In the genomic region with DNA sequence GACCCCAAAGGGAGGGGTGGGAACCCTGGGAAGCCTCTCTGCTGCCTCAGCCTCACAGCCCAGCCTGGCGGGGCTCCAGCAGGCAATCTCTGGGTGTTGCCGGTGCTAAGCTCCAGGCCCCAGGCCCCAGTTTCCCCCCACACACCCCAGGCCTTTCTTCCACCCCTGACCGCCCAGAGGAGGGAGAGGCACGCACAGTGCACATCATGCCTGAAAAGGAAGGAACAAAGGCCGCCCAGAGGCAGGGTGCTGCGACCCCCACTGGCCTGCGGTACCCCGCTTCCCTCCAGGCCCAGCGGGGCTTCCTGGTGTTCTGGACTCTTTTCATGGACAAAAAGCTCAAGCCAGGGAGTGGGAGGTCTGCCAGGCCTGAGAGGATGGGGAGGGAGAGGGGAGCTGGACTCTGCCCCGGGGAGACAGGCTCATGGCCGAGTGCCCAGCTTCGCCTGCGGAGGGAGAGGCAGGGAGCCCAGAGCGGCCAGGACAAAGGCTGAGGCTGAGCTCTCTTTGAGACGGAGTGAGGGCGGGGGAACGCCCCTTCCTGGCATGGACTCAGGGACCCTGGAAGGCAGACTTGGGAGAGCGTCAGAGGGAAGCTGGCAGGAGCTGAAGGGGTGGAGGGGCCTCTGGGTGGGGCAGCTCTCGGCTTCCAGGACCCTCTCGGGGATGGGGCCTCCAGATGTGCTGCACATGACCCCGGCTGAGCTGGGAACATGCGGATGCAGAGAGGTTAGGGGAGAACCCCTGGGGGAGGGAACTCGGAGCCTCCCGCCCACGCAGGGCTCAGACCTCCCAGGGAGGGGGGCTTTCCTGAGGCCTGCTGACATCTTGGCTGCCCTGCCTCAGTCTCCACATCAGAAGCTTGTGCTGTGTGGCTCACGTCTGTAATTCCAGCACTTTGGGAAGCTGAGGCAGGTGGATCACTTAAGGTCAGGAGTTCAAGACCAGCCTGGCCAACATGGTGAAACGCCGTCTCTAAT, we compare ENCODE assay signal across 8 cellular contexts. TPM values are rescaled to one million over a fixed set of nuclear protein-coding genes. Genes with fewer than 3 reads are reported as not detected.
DNase-seq lines count a peak whose midpoint lies in the region; ATAC-seq and TF ChIP-seq lines count a peak whose summit lies in the region.

No MANE protein-coding gene starts in this region.

- intact Hi-C loops in HCT116 (cut with micrococcal nuclease) = no loop called here

- H3K9me3 ChIP-seq in HCT116 (ENCODE audit: control insufficient read depth in 1 of 2, insufficient read depth in 1 of 2, low read depth in 1 of 2, low read length in 2 of 2) (no peaks in the 10 kb centered on the region), skeletal muscle tissue (ENCODE audit: control insufficient read depth in 3 of 3, low read length in 3 of 3) (no peaks in the 10 kb centered on the region), MM.1S (replicated peaks; ENCODE audit: insufficient read depth, low read length) (no peaks in the 10 kb centered on the region)

- no peaks in the 10 kb centered on the region for H4K20me1 ChIP-seq in HCT116 (ENCODE audit: insufficient read depth)
- no peaks in the 10 kb centered on the region for H4K20me1 ChIP-seq in MM.1S (ENCODE audit: insufficient read depth, low read length)

- no peak for DNase-seq in HCT116 (ENCODE audit: low read depth, low spot score)
- peak; percentile 96 for DNase-seq in astrocyte of the hippocampus (ENCODE audit: low read depth, low spot score)
- DNase-seq in hypothalamus (lab: John Stamatoyannopoulos, UW) = peak in 50 of 51 donors; percentile 45 to 98 (median 92)
- no peak for DNase-seq in GDM1 (lab: John Stamatoyannopoulos, UW)
- DNase-seq in effector CD4-positive, alpha-beta T cell = no peak
- DNase-seq in MM.1S = no peak

- no peaks in the 10 kb centered on the region for H3F3A ChIP-seq in MM.1S (ENCODE audit: insufficient read depth, low read length)

- BruUV-seq in HCT116 (replicated peaks; lab: Mats Ljungman, UMichigan) = no TSS peak

- ATAC-seq in HCT116 (no peak), GM18861 (IDR thresholded peaks at IDR 0.05; ENCODE audit: unreplicated experiment) (no peak)

- no peaks in the 10 kb centered on the region for H3K9me2 ChIP-seq in HCT116 (ENCODE audit: insufficient read depth)
- no peaks in the 10 kb centered on the region for H3K9me2 ChIP-seq in MM.1S (replicated peaks; ENCODE audit: insufficient read depth, low read length)

- H2AFZ ChIP-seq in HCT116 (ENCODE audit: low read depth, low read length, poor library complexity, severe bottlenecking) (no peak overlapping the region), MM.1S (ENCODE audit: low read length) (no peak overlapping the region)

- H3K9ac ChIP-seq in HCT116 (ENCODE audit: low read length) (peak overlapping the region; percentile 66), skeletal muscle tissue (ENCODE audit: low read depth in 1 of 3, low read length in 3 of 3) (peak overlapping the region in 1 of 3 donors; percentile 50), MM.1S (ENCODE audit: low read length) (no peak overlapping the region)

- RAD21 ChIA-PET in HCT116 (lab: Charles Lee; ENCODE audit: low non-redundant PET in 1 of 2, low total read pairs in 2 of 2, uncharacterized antibody in 2 of 2, unreplicated experiment in 2 of 2) = no interaction called here

- TF ChIP-seq CTCF in HCT116 (IDR thresholded peaks at IDR 0.05 in 2 of 3, conservative IDR thresholded peaks at IDR 0.05 in 1 of 3; ENCODE audit: borderline replicate concordance in 1 of 3, insufficient read depth in 1 of 3, low read depth in 2 of 3, low read length in 2 of 3) (no peak), MM.1S (IDR thresholded peaks at IDR 0.05; ENCODE audit: low read length) (no peak)

- H3K79me2 ChIP-seq in HCT116 (ENCODE audit: insufficient read depth, low read length) (no peaks in the 10 kb centered on the region), MM.1S (ENCODE audit: low read length) (no peaks in the 10 kb centered on the region)

- POLR2A ChIA-PET in HCT116 (lab: Charles Lee) = interaction anchor here (1.4 to 1.5 kb wide), 2 partner anchors 8 to 13 kb away, joined by 4 read pairs; no protein-coding TSS in a partner anchor

- H3K27me3 ChIP-seq in HCT116 (ENCODE audit: insufficient read depth, low read length) = no peaks in the 10 kb centered on the region
- peaks cover 38 to 51% (median 50%) of the 10 kb centered on the region in 3 donors for H3K27me3 ChIP-seq in skeletal muscle tissue (ENCODE audit: control insufficient read depth in 3 of 3, insufficient read depth in 3 of 3, low read length in 3 of 3)
- H3K27me3 ChIP-seq in MM.1S (replicated peaks; ENCODE audit: insufficient read depth, low read length) = peaks cover 71% of the 10 kb centered on the region

- H3K4me3 ChIP-seq in HCT116 (replicated peaks in 1 of 2; ENCODE audit: low read depth in 1 of 2, low read length in 2 of 2) (no peak overlapping the region), skeletal muscle tissue (ENCODE audit: low read length in 3 of 3) (peak overlapping the region in 1 of 3 donors; percentile 35), MM.1S (ENCODE audit: low read length) (no peak overlapping the region)

- no peak for TF ChIP-seq POLR2A in HCT116 (IDR thresholded peaks at IDR 0.05; ENCODE audit: borderline replicate concordance, extremely low read depth, insufficient read depth, insufficient read length)

- peaks cover 22 to 40% of the 10 kb centered on the region in 2 experiments for H3K4me1 ChIP-seq in HCT116 (ENCODE audit: control insufficient read depth in 1 of 2, insufficient read depth in 2 of 2, low read length in 2 of 2)
- H3K4me1 ChIP-seq in skeletal muscle tissue (ENCODE audit: control insufficient read depth in 3 of 3, insufficient read depth in 3 of 3, low read length in 3 of 3) = peaks cover 20 to 29% (median 22%) of the 10 kb centered on the region in 3 donors
- H3K4me1 ChIP-seq in MM.1S (ENCODE audit: low read length) = no peaks in the 10 kb centered on the region

- no peaks in the 10 kb centered on the region for H3K36me3 ChIP-seq in HCT116 (ENCODE audit: control insufficient read depth in 1 of 2, insufficient read depth in 2 of 2, low read length in 2 of 2)
- no peaks in the 10 kb centered on the region for H3K36me3 ChIP-seq in skeletal muscle tissue (ENCODE audit: control insufficient read depth in 3 of 3, insufficient read depth in 3 of 3, low read length in 3 of 3)
- no peaks in the 10 kb centered on the region for H3K36me3 ChIP-seq in MM.1S (replicated peaks; ENCODE audit: insufficient read depth, low read length)

- TF ChIP-seq RAD21 in HCT116 (IDR thresholded peaks at IDR 0.05; ENCODE audit: low read depth) = no peak

- CTCF ChIA-PET in HCT116 (lab: Charles Lee) = interaction anchor here (1.1 to 4.3 kb wide), 5 partner anchors 8 to 213 kb away, joined by 3 to 22 read pairs (median 10); partner anchors contain the start of genes AJM1 and NPDC1

- H3K27ac ChIP-seq in HCT116 (ENCODE audit: low read depth, low read length) (peak overlapping the region; percentile 85; the same call in 1 of the 2 replicates), skeletal muscle tissue (ENCODE audit: low read depth, low read length) (peak overlapping the region; percentile 56), MM.1S (ENCODE audit: low read length) (no peak overlapping the region)

- H3K4me2 ChIP-seq in HCT116 (ENCODE audit: low read length) = peak overlapping the region; percentile 95
- no peak overlapping the region for H3K4me2 ChIP-seq in MM.1S (ENCODE audit: low read depth, low read length)

TF ChIP-seq in HCT116, 20 proteins besides CTCF, POLR2A, EP300 and RAD21 (continues in another document):
- TF ChIP-seq, protein P1, sequence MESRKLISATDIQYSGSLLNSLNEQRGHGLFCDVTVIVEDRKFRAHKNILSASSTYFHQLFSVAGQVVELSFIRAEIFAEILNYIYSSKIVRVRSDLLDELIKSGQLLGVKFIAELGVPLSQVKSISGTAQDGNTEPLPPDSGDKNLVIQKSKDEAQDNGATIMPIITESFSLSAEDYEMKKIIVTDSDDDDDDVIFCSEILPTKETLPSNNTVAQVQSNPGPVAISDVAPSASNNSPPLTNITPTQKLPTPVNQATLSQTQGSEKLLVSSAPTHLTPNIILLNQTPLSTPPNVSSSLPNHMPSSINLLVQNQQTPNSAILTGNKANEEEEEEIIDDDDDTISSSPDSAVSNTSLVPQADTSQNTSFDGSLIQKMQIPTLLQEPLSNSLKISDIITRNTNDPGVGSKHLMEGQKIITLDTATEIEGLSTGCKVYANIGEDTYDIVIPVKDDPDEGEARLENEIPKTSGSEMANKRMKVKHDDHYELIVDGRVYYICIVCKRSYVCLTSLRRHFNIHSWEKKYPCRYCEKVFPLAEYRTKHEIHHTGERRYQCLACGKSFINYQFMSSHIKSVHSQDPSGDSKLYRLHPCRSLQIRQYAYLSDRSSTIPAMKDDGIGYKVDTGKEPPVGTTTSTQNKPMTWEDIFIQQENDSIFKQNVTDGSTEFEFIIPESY (IDR thresholded peaks at IDR 0.05; ENCODE audit: extremely low read depth, insufficient replicate concordance, low read length) = no peak
- TF ChIP-seq EZH2 (IDR thresholded peaks at IDR 0.05) = no peak
- no peak for TF ChIP-seq FOSL1 (IDR thresholded peaks at IDR 0.05; ENCODE audit: low read depth)
- TF ChIP-seq EZH2phosphoT487 (IDR thresholded peaks at IDR 0.05; ENCODE audit: borderline replicate concordance) = no peak
- TF ChIP-seq, protein P2, sequence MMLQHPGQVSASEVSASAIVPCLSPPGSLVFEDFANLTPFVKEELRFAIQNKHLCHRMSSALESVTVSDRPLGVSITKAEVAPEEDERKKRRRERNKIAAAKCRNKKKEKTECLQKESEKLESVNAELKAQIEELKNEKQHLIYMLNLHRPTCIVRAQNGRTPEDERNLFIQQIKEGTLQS (IDR thresholded peaks at IDR 0.05) = no peak
- TF ChIP-seq MAX (IDR thresholded peaks at IDR 0.05) = no peak
- TF ChIP-seq EGR1 (IDR thresholded peaks at IDR 0.05; ENCODE audit: low read depth) = no peak
- no peak for TF ChIP-seq CEBPB (IDR thresholded peaks at IDR 0.05; ENCODE audit: low read depth)
- no peak for TF ChIP-seq TCF7L2 (IDR thresholded peaks at IDR 0.05; ENCODE audit: borderline replicate concordance, extremely low read depth, insufficient read depth, insufficient read length)
- no peak for TF ChIP-seq JUND (IDR thresholded peaks at IDR 0.05)
- no peak for TF ChIP-seq ZNF274 (IDR thresholded peaks at IDR 0.05; ENCODE audit: low read depth, low read length)

RNA-seq across cellular contexts. Expression of gene ENTPD2, which starts 1.8 kb away (rescaled TPM):
- 32.5 TPM for total RNA-seq in HCT116 (2021; ENCODE audit: unreplicated experiment)
- polyA plus RNA-seq in HCT116 (2012) = 20.7 and 23.0 TPM in 2 replicates
- 5.2 TPM for total RNA-seq in skeletal muscle tissue

RNA-seq across cellular contexts. Expression of gene NPDC1, which starts 9.7 kb away (rescaled TPM):
- total RNA-seq in HCT116 (2021; ENCODE audit: unreplicated experiment) (98.8 TPM), skeletal muscle tissue (5.7 TPM)
- polyA plus RNA-seq in HCT116 (2012) = 81.4 and 86.0 TPM in 2 replicates

RNA-seq across cellular contexts. Expression of gene SAPCD2, which starts 14.7 kb away (rescaled TPM):
- 71.7 TPM for total RNA-seq in HCT116 (2021; ENCODE audit: unreplicated experiment)
- 48.5 and 59.4 TPM in 2 replicates for polyA plus RNA-seq in HCT116 (2012)
- total RNA-seq in skeletal muscle tissue = 1.0 TPM

RNA-seq across cellular contexts. Expression of gene UAP1L1, which starts 21.6 kb away (rescaled TPM):
- 11.0 TPM for total RNA-seq in HCT116 (2021; ENCODE audit: unreplicated experiment)
- polyA plus RNA-seq in HCT116 (2012) = 4.6 and 5.3 TPM in 2 replicates
- 1.0 TPM for total RNA-seq in skeletal muscle tissue

RNA-seq across cellular contexts. Expression of gene FUT7, which starts 23.8 kb away (rescaled TPM):
- not detected for total RNA-seq in HCT116 (2021; ENCODE audit: unreplicated experiment)
- polyA plus RNA-seq in HCT116 (2012) = not detected in 2 replicates
- total RNA-seq in skeletal muscle tissue = not detected

Comparison
In these comparisons a context has a peak if more than half of its experiments do, and no peak if none do; other contexts are left out.
1. DNase-seq: peak in astrocyte of the hippocampus (single experiment) and hypothalamus (50 of 51); none in HCT116 (single experiment), GDM1 (single experiment), effector CD4-positive, alpha-beta T cell (single experiment) and MM.1S (single experiment).
2. RNA of gene NPDC1, which starts 9.7 kb away (total RNA-seq): 98.8 TPM in HCT116 (single experiment); 5.7 TPM in skeletal muscle tissue (single experiment); every median in the first group is over 10 times any median in the second.
3. RNA of gene SAPCD2, which starts 14.7 kb away (total RNA-seq): 71.7 TPM in HCT116 (single experiment); 1.0 TPM in skeletal muscle tissue (single experiment); every median in the first group is over 10 times any median in the second.